Comparison of ENCODE assay signal across 13 cellular contexts in the genomic region with DNA sequence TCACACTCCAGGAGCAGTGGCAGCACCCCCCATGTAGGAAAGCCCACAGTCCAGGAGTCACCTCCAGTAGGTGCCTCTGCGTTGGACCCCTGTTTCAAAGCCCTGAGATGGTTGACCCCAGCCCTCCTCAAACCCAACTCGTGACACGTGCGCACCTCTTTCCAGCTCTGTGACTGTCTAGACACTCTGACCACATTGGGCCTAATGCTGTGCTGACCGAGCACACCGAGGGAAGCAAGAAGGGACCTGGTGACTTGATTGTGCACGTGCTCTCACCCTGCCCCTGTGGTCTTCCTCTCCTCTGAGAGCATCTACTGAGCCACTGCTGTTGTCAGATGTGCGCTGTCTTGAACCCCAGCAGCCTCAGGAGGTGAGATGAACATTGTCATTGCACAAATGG. TPM values are rescaled to one million over a fixed set of nuclear protein-coding genes. Genes with fewer than 3 reads are reported as not detected.
DNase-seq lines count a peak whose midpoint lies in the region; ATAC-seq and TF ChIP-seq lines count a peak whose summit lies in the region.
"Had no signal": no experiment of that assay in that cellular context is flagged by ENCODE, and none has a peak within 500 bp of the region (broad histone marks: within the 10 kb centered on the region; RNA-seq: fewer than 3 reads in every experiment).

No MANE protein-coding gene starts in this region.

- intact Hi-C loops in Caco-2 (cut with micrococcal nuclease; ENCODE audit: unreplicated experiment) (no loop called here), IMR-90 (cut with micrococcal nuclease) (no loop called here)
- intact Hi-C loops in activated CD8-positive, alpha-beta T cell treated with anti-CD3 and anti-CD28 coated beads for 36 hours (cut with micrococcal nuclease), result no loop called here

- no peak overlapping the region for H3K4me3 Mint-ChIP-seq in Caco-2 (ENCODE audit: unreplicated experiment)
- H3K4me3 Mint-ChIP-seq in activated CD8-positive, alpha-beta T cell treated with anti-CD3 and anti-CD28 coated beads for 36 hours, result peak overlapping the region; percentile 54
- peak overlapping the region; percentile 71 to 86 (median 80) for H3K4me3 Mint-ChIP-seq in naive thymus-derived CD8-positive, alpha-beta T cell

- no peaks in the 10 kb centered on the region for H3K36me3 Mint-ChIP-seq in Caco-2 (ENCODE audit: insufficient read depth, unreplicated experiment)
- no peaks in the 10 kb centered on the region for H3K36me3 Mint-ChIP-seq in activated CD8-positive, alpha-beta T cell treated with anti-CD3 and anti-CD28 coated beads for 36 hours (ENCODE audit: low read depth)
- H3K36me3 Mint-ChIP-seq in naive thymus-derived CD8-positive, alpha-beta T cell, result no peaks in the 10 kb centered on the region

- peaks cover 64% of the 10 kb centered on the region for H3K9me1 ChIP-seq in IMR-90 (ENCODE audit: insufficient read depth, low read length)

- H2BK120ac ChIP-seq in IMR-90 (ENCODE audit: low read depth, low read length), result no peak overlapping the region

- H3K36me3 ChIP-seq in Caco-2 (ENCODE audit: control insufficient read depth, insufficient read depth, low read length) (no peaks in the 10 kb centered on the region), IMR-90 (ENCODE audit: control insufficient read depth, insufficient read depth, low read length) (no peaks in the 10 kb centered on the region), WERI-Rb-1 (no peaks in the 10 kb centered on the region; the same call in 1 of the 2 replicates)
- H3K36me3 ChIP-seq: HAP-1 had no signal

- no peak overlapping the region for H4K5ac ChIP-seq in IMR-90 (ENCODE audit: low read depth, low read length)

- H3K4me1 ChIP-seq in Caco-2, result no peaks in the 10 kb centered on the region
- peaks cover 6% of the 10 kb centered on the region; the same call in 1 of the 2 replicates for H3K4me1 ChIP-seq in IMR-90 (ENCODE audit: control insufficient read depth, insufficient read depth, low read length)
- H3K4me1 ChIP-seq: HAP-1 had no signal

- no peak overlapping the region for H2AK9ac ChIP-seq in IMR-90 (replicated peaks; ENCODE audit: low read depth, low read length, poor library complexity)

- dilution Hi-C loops in IMR-90 (cut with HindIII; ENCODE audit: low sequenced_read_pairs, unreplicated experiment), result no loop called here

- TF ChIP-seq POLR2A in IMR-90 (IDR thresholded peaks at IDR 0.05; ENCODE audit: low read depth, low read length), result no peak

- no peak overlapping the region for H2BK15ac ChIP-seq in IMR-90 (ENCODE audit: low read depth, low read length)

- POLR2A ChIA-PET in Caco-2 (lab: Charles Lee) (no interaction called here), IMR-90 (lab: Charles Lee; ENCODE audit: unreplicated experiment) (no interaction called here)
- POLR2A ChIA-PET in activated CD8-positive, alpha-beta T cell treated with anti-CD3 and anti-CD28 coated beads for 36 hours (lab: Charles Lee), result interaction anchor here (1.2 to 1.4 kb wide), 2 partner anchors 28 to 34 kb away, joined by 3 to 4 read pairs; no protein-coding TSS in a partner anchor
- POLR2A ChIA-PET in naive thymus-derived CD8-positive, alpha-beta T cell (lab: Charles Lee), result interaction anchor here (1.0 kb wide), 1 partner anchor 33 kb away, joined by 3 read pairs; a partner anchor contains a TSS

- H3K27ac Mint-ChIP-seq in Caco-2 (ENCODE audit: unreplicated experiment), result peak overlapping the region; percentile 23
- H3K27ac Mint-ChIP-seq in activated CD8-positive, alpha-beta T cell treated with anti-CD3 and anti-CD28 coated beads for 36 hours, result peak overlapping the region; percentile 90
- H3K27ac Mint-ChIP-seq in naive thymus-derived CD8-positive, alpha-beta T cell, result peak overlapping the region; percentile 53 to 96 (median 90)

- no peak overlapping the region for H2AK5ac ChIP-seq in IMR-90 (ENCODE audit: low read depth, low read length)

- no peak overlapping the region for H3K14ac ChIP-seq in IMR-90 (replicated peaks; ENCODE audit: low read depth, low read length)

- no peak overlapping the region for H3K18ac ChIP-seq in IMR-90 (ENCODE audit: low read depth, low read length)

- no peaks in the 10 kb centered on the region for H3K9me3 Mint-ChIP-seq in Caco-2 (ENCODE audit: unreplicated experiment)
- no peaks in the 10 kb centered on the region for H3K9me3 Mint-ChIP-seq in activated CD8-positive, alpha-beta T cell treated with anti-CD3 and anti-CD28 coated beads for 36 hours
- H3K9me3 Mint-ChIP-seq in naive thymus-derived CD8-positive, alpha-beta T cell, result no peaks in the 10 kb centered on the region

- H3K27me3 ChIP-seq in Caco-2 (replicated peaks; ENCODE audit: control insufficient read depth, insufficient read depth, low read length) (no peaks in the 10 kb centered on the region), IMR-90 (ENCODE audit: control insufficient read depth, insufficient read depth, low read length) (no peaks in the 10 kb centered on the region), WERI-Rb-1 (ENCODE audit: insufficient read depth, low read depth, severe bottlenecking) (no peaks in the 10 kb centered on the region)

- CTCF ChIA-PET in Caco-2 (lab: Charles Lee) (no interaction called here), IMR-90 (lab: Yijun Ruan, JAX) (no interaction called here)
- CTCF ChIA-PET in activated CD8-positive, alpha-beta T cell treated with anti-CD3 and anti-CD28 coated beads for 36 hours (lab: Charles Lee), result no interaction called here

- in situ Hi-C loops in IMR-90 (cut with MboI; ENCODE audit: low sequenced_read_pairs), result no loop called here

- no peak overlapping the region for H2BK20ac ChIP-seq in IMR-90 (ENCODE audit: low read depth, low read length)

- TF ChIP-seq CTCF in Caco-2 (IDR thresholded peaks at IDR 0.05; ENCODE audit: insufficient read depth in 1 of 2, low read depth in 1 of 2, low read length in 1 of 2, severe bottlenecking in 1 of 2, unreplicated experiment in 1 of 2) (no peak), IMR-90 (conservative IDR thresholded peaks at IDR 0.05; ENCODE audit: low read depth, low read length) (no peak), WERI-Rb-1 (IDR thresholded peaks at IDR 0.05; ENCODE audit: low read depth, low read length) (no peak)
- no peak for TF ChIP-seq CTCF in activated CD8-positive, alpha-beta T cell treated with anti-CD3 and anti-CD28 coated beads for 36 hours (IDR thresholded peaks at IDR 0.05)

- no peak overlapping the region for H4K8ac ChIP-seq in IMR-90 (ENCODE audit: low read depth in 2 of 2, low read length in 2 of 2)

- H3K4me3 ChIP-seq in Caco-2 (ENCODE audit: low read depth, low read length) (no peak overlapping the region), IMR-90 (ENCODE audit: insufficient read depth, low read depth, low read length) (no peak overlapping the region), WERI-Rb-1 (ENCODE audit: low read depth, low read length) (no peak overlapping the region)
- H3K4me3 ChIP-seq: HAP-1 had no signal

- H2AFZ ChIP-seq in IMR-90 (replicated peaks; ENCODE audit: low read length, poor library complexity), result no peak overlapping the region

- no peak overlapping the region for H4K91ac ChIP-seq in IMR-90 (ENCODE audit: insufficient read depth, low read depth, low read length)

- no peak overlapping the region for H3K9ac ChIP-seq in IMR-90 (ENCODE audit: low read depth, low read length)

- H3K27ac ChIP-seq in IMR-90 (ENCODE audit: insufficient read depth, low read length) (no peak overlapping the region), WERI-Rb-1 (no peak overlapping the region)

- no TSS peak for BruUV-seq in Caco-2 (replicated peaks; lab: Mats Ljungman, UMichigan)
- BruUV-seq in IMR-90 (replicated peaks; lab: Mats Ljungman, UMichigan), result TSS peak; percentile 12

- H3K4me2 ChIP-seq in IMR-90 (ENCODE audit: low read depth, low read length), result no peak overlapping the region

- 80% methylated on average over 3 of the region's 8 CpGs; no CpG with 5 or more reads in 1 of the 2 experiments for WGBS in IMR-90 (ENCODE audit: extremely low coverage in 2 of 2, insufficient read length in 1 of 2), 2 experiments

- peaks cover 100% of the 10 kb centered on the region for H4K20me1 ChIP-seq in IMR-90 (ENCODE audit: insufficient read depth, low read length)

- ATAC-seq in IMR-90 (ENCODE audit: low read depth), result no peak
- peak; percentile 14 for ATAC-seq in activated CD8-positive, alpha-beta T cell treated with anti-CD3 and anti-CD28 coated beads for 36 hours
- peak in 1 of 2 donors; percentile 24 for ATAC-seq in naive thymus-derived CD8-positive, alpha-beta T cell
- ATAC-seq: Panc1 had no signal

- no peak overlapping the region for H3K4ac ChIP-seq in IMR-90 (ENCODE audit: low read depth, low read length)

- no peaks in the 10 kb centered on the region for H3K27me3 Mint-ChIP-seq in Caco-2 (ENCODE audit: insufficient read depth, unreplicated experiment)
- no peaks in the 10 kb centered on the region for H3K27me3 Mint-ChIP-seq in activated CD8-positive, alpha-beta T cell treated with anti-CD3 and anti-CD28 coated beads for 36 hours
- no peaks in the 10 kb centered on the region for H3K27me3 Mint-ChIP-seq in naive thymus-derived CD8-positive, alpha-beta T cell

- H2BK5ac ChIP-seq in IMR-90 (ENCODE audit: low read depth, low read length, poor library complexity, severe bottlenecking), result no peak overlapping the region

- no peak overlapping the region for H3K56ac ChIP-seq in IMR-90 (ENCODE audit: extremely low read depth, insufficient read depth, low read length)

- no peak overlapping the region for H3K23ac ChIP-seq in IMR-90 (ENCODE audit: low read depth, low read length)

- no peaks in the 10 kb centered on the region for H3K9me3 ChIP-seq in Caco-2
- no peaks in the 10 kb centered on the region for H3K9me3 ChIP-seq in IMR-90 (ENCODE audit: control insufficient read depth, insufficient read depth, low read length)
- no peaks in the 10 kb centered on the region for H3K9me3 ChIP-seq in WERI-Rb-1 (ENCODE audit: severe bottlenecking)
- H3K9me3 ChIP-seq: HAP-1 had no signal

- no peak for DNase-seq in Caco-2
- DNase-seq in IMR-90, result no peak
- peak; percentile 20 for DNase-seq in activated CD8-positive, alpha-beta T cell treated with anti-CD3 and anti-CD28 coated beads for 36 hours
- DNase-seq in naive thymus-derived CD8-positive, alpha-beta T cell, result no peak
- no peak for DNase-seq in NCI-H146 (lab: John Stamatoyannopoulos, UW)
- DNase-seq in WERI-Rb-1, result no peak
- no peak for DNase-seq in activated effector memory CD4-positive, alpha-beta T cell treated with anti-CD3 and anti-CD28 coated beads, Interleukin-2, amount 50 U/mL, for 16 hours
- DNase-seq: aorta, GDM1, NCI-H1048, NCI-H510A had no signal

- no peak for TF ChIP-seq RAD21 in IMR-90 (IDR thresholded peaks at IDR 0.05; ENCODE audit: low read length)

- no peaks in the 10 kb centered on the region for H3K4me1 Mint-ChIP-seq in Caco-2 (ENCODE audit: low read depth, unreplicated experiment)
- H3K4me1 Mint-ChIP-seq in activated CD8-positive, alpha-beta T cell treated with anti-CD3 and anti-CD28 coated beads for 36 hours (ENCODE audit: low read depth), result peaks cover 63% of the 10 kb centered on the region
- peaks cover 34 to 86% (median 72%) of the 10 kb centered on the region in 4 donors for H3K4me1 Mint-ChIP-seq in naive thymus-derived CD8-positive, alpha-beta T cell

- H3K79me1 ChIP-seq in IMR-90 (ENCODE audit: low read depth in 1 of 2, low read length in 2 of 2), result peaks cover 32 to 95% of the 10 kb centered on the region in 2 experiments

RNA-seq across cellular contexts. Expression of a gene that starts 22.9 kb away (rescaled TPM):
- total RNA-seq in Caco-2 (2022), result 37.9 and 41.3 TPM in 2 replicates
- total RNA-seq in IMR-90 (2012; rRNA removed), result 22.6 and 25.8 TPM in 2 replicates
- 38.0 and 46.7 TPM in 2 replicates for polyA plus RNA-seq in IMR-90 (2012; rRNA removed)
- 18.1 and 27.8 TPM in 2 replicates for polyA plus RNA-seq in IMR-90 (2012; cell fraction: cytosol; rRNA removed)
- 33.2 and 71.8 TPM in 2 replicates for polyA plus RNA-seq in IMR-90 (2012; cell fraction: nucleus; rRNA removed; ENCODE audit: low replicate concordance)
- total RNA-seq in activated CD8-positive, alpha-beta T cell treated with anti-CD3 and anti-CD28 coated beads for 36 hours, result 10 to 100 TPM; 60.1 to 62.4 TPM
- total RNA-seq in naive thymus-derived CD8-positive, alpha-beta T cell, result 10 to 100 TPM; 31.5 to 34.2 TPM
- 10 to 100 TPM; 13.6 to 22.3 (median 16.1) TPM for polyA plus RNA-seq in naive thymus-derived CD8-positive, alpha-beta T cell

RNA-seq across cellular contexts. Expression of a gene that starts 32.9 kb away (rescaled TPM):
- 11.4 and 11.6 TPM in 2 replicates for total RNA-seq in Caco-2 (2022)
- total RNA-seq in IMR-90 (2012; rRNA removed), result 2.0 and 2.8 TPM in 2 replicates
- 4.0 and 4.9 TPM in 2 replicates for polyA plus RNA-seq in IMR-90 (2012; rRNA removed)
- 2.8 and 5.3 TPM in 2 replicates for polyA plus RNA-seq in IMR-90 (2012; cell fraction: cytosol; rRNA removed)
- 7.1 and 11.7 TPM in 2 replicates for polyA plus RNA-seq in IMR-90 (2012; cell fraction: nucleus; rRNA removed; ENCODE audit: low replicate concordance)
- total RNA-seq in activated CD8-positive, alpha-beta T cell treated with anti-CD3 and anti-CD28 coated beads for 36 hours, result 10 to 100 TPM; 14.2 to 19.3 TPM
- 10 to 100 TPM; 16.5 to 18.5 TPM for total RNA-seq in naive thymus-derived CD8-positive, alpha-beta T cell
- polyA plus RNA-seq in naive thymus-derived CD8-positive, alpha-beta T cell, result 1 to 10 TPM; 2.7 to 3.9 (median 3.1) TPM

RNA-seq across cellular contexts. Expression of a gene that starts 52.9 kb away (rescaled TPM):
- 66.1 and 78.6 TPM in 2 replicates for total RNA-seq in Caco-2 (2022)
- 0.54 and 1.1 TPM in 2 replicates for total RNA-seq in IMR-90 (2012; rRNA removed)
- polyA plus RNA-seq in IMR-90 (2012; rRNA removed), result 13.5 and 15.6 TPM in 2 replicates
- 9.4 and 12.9 TPM in 2 replicates for polyA plus RNA-seq in IMR-90 (2012; cell fraction: cytosol; rRNA removed)
- polyA plus RNA-seq in IMR-90 (2012; cell fraction: nucleus; rRNA removed; ENCODE audit: low replicate concordance), result 37.1 and 59.7 TPM in 2 replicates
- total RNA-seq in activated CD8-positive, alpha-beta T cell treated with anti-CD3 and anti-CD28 coated beads for 36 hours, result 10 to 100 TPM; 57.5 to 59.6 TPM
- 10 to 100 TPM; 75.6 to 82.0 TPM for total RNA-seq in naive thymus-derived CD8-positive, alpha-beta T cell
- polyA plus RNA-seq in naive thymus-derived CD8-positive, alpha-beta T cell, result 10 to 100 TPM in 1 of 3 donors, 1 to 10 TPM in 2; 4.7 to 17.8 (median 8.6) TPM

Comparison
In these comparisons a context has a peak if more than half of its experiments do, and no peak if none do; other contexts are left out.
1. H3K27ac Mint-ChIP-seq: peak in every context shown above with its lines; median percentile 90 in naive thymus-derived CD8-positive, alpha-beta T cell; 90 in activated CD8-positive, alpha-beta T cell treated with anti-CD3 and anti-CD28 coated beads for 36 hours; 23 in Caco-2.
2. RNA of a gene that starts 52.9 kb away (total RNA-seq): 75.6 to 82.0 TPM in naive thymus-derived CD8-positive, alpha-beta T cell, 66.1 to 78.6 TPM in Caco-2 and 57.5 to 59.6 TPM in activated CD8-positive, alpha-beta T cell treated with anti-CD3 and anti-CD28 coated beads for 36 hours; 0.54 to 1.1 TPM in IMR-90; every median in the first group is over 10 times any median in the second.
3. POLR2A ChIA-PET loops: an anchor here in activated CD8-positive, alpha-beta T cell treated with anti-CD3 and anti-CD28 coated beads for 36 hours (1.2 to 1.4 kb wide) and naive thymus-derived CD8-positive, alpha-beta T cell (1.0 kb wide); none called in Caco-2 and IMR-90.